ENCODE assay signal across 26 cellular contexts in genomic region chr9:8622222-8622802, GRCh38.
"Had no signal": no experiment of that assay in that cellular context is flagged by ENCODE, and none has a peak within 500 bp of the region (broad histone marks: within the 10 kb centered on the region; RNA-seq: fewer than 3 reads in every experiment).

No MANE protein-coding gene starts in this region.

- ATAC-seq: effector memory CD8-positive, alpha-beta T cell; esophagus mucosa; gastrocnemius medialis; heart right ventricle; left cardiac atrium; left lung; left ventricle myocardium superior; lower lobe of right lung; mucosa of descending colon had no signal

- H3K4me3 ChIP-seq: colonic mucosa, esophagus squamous epithelium, gastrocnemius medialis, heart right ventricle, left lung, lower lobe of right lung, mucosa of descending colon had no signal

- H3K27me3 ChIP-seq: colonic mucosa, esophagus squamous epithelium, gastrocnemius medialis, heart right ventricle, left lung had no signal

- H3K27ac ChIP-seq: colonic mucosa, epithelial cell of prostate, esophagus squamous epithelium, gastrocnemius medialis, heart right ventricle, left lung, lower lobe of right lung had no signal

- H3K4me1 ChIP-seq: colonic mucosa, esophagus squamous epithelium, gastrocnemius medialis, heart right ventricle, left lung, lower lobe of right lung had no signal

- H3K36me3 ChIP-seq: colonic mucosa, esophagus squamous epithelium, gastrocnemius medialis, heart right ventricle, left lung, lower lobe of right lung had no signal

- FAIRE-seq: endometrium, islet of Langerhans, keratinocyte had no signal

- DNase-seq: colonic mucosa; cortex of kidney; effector CD8-positive, alpha-beta T cell; effector memory CD8-positive, alpha-beta T cell; endodermal cell; erythroblast; esophagus squamous epithelium; foreskin fibroblast; foreskin melanocyte; gastrocnemius medialis; glutamatergic neuron; head of caudate nucleus; heart right ventricle; hippocampal formation; left cardiac atrium; left lung; left ventricle myocardium superior; lower lobe of right lung; mesenchymal stem cell; mucosa of descending colon; naive B cell had no signal

- H3K9me3 ChIP-seq: colonic mucosa, esophagus squamous epithelium, gastrocnemius medialis, heart right ventricle, left lung, lower lobe of right lung, mucosa of descending colon had no signal
